In the genomic region with DNA sequence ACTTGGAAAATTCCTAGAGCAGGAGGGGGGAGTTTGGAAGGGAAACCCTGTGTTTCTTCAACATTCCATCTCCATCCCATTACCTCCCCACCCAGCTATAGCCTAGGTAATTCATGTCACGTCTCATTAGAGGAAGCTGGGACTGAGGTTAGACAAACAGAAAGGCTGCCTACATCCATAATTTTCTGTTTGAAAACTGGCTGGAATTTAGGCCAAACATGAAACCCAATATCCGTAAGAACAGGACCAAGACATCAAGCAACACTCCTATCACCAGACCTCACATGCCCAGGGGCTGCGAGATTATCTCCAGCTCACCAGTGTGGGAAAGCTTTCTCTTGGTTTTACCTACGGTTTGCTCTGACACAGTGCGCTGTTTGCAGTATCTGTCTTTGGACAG, we compare ENCODE assay signal across 21 cellular contexts.
DNase-seq lines count a peak whose midpoint lies in the region; TF ChIP-seq lines count a peak whose summit lies in the region.
"Had no signal": no experiment of that assay in that cellular context is flagged by ENCODE, and none has a peak within 500 bp of the region (broad histone marks: within the 10 kb centered on the region; RNA-seq: fewer than 3 reads in every experiment).

No MANE protein-coding gene starts in this region.

- no peaks in the 10 kb centered on the region for H3K9me3 ChIP-seq in AG04450 (ENCODE audit: control insufficient read depth, insufficient read depth, low read length)
- no peaks in the 10 kb centered on the region for H3K9me3 ChIP-seq in CD4-positive, alpha-beta memory T cell (ENCODE audit: control insufficient read depth in 1 of 2, low read length in 2 of 2)

- POLR2A ChIA-PET in AG04450 (lab: Yijun Ruan, JAX): no interaction called here
- POLR2A ChIA-PET in CD4-positive, alpha-beta memory T cell (lab: Charles Lee; ENCODE audit: partially characterized antibody): no interaction called here

- no peaks in the 10 kb centered on the region for H3K36me3 ChIP-seq in CD4-positive, alpha-beta memory T cell (ENCODE audit: insufficient read depth, low read length)

- H3K27me3 ChIP-seq in AG04450 (ENCODE audit: control insufficient read depth, insufficient read depth, low read length): no peaks in the 10 kb centered on the region
- no peaks in the 10 kb centered on the region for H3K27me3 ChIP-seq in CD4-positive, alpha-beta memory T cell (ENCODE audit: insufficient read depth, low read length)
- H3K27me3 ChIP-seq: BLaER1 treated with 17β-estradiol and CSF1 and Interleukin-3, amounts not matched to agents 10 nM and 100 nM had no signal

- H3K27ac Mint-ChIP-seq in nephron progenitor cell: peak overlapping the region; percentile 98
- no peak overlapping the region for H3K27ac Mint-ChIP-seq in CD4-positive, alpha-beta memory T cell
- H3K27ac Mint-ChIP-seq: B cell; CD8-positive, alpha-beta memory T cell; GM23338 had no signal

- peaks cover 21% of the 10 kb centered on the region for H3K4me1 ChIP-seq in CD4-positive, alpha-beta memory T cell (ENCODE audit: insufficient read depth, low read length)
- H3K4me1 ChIP-seq: A549 had no signal

- H3K36me3 Mint-ChIP-seq in nephron progenitor cell (ENCODE audit: low read depth): peaks cover 18% of the 10 kb centered on the region
- H3K36me3 Mint-ChIP-seq in CD4-positive, alpha-beta memory T cell: peaks cover 3 to 7% of the 10 kb centered on the region in 2 donors

- peak overlapping the region; percentile 56 for H3K4me3 Mint-ChIP-seq in nephron progenitor cell
- no peak overlapping the region for H3K4me3 Mint-ChIP-seq in CD4-positive, alpha-beta memory T cell
- H3K4me3 Mint-ChIP-seq: B cell; CD8-positive, alpha-beta memory T cell; GM23338 had no signal

- no peak for DNase-seq in AG04450 (ENCODE audit: low read depth, low spot score)
- peak; percentile 41 for DNase-seq in NCI-H69 (lab: John Stamatoyannopoulos, UW)
- DNase-seq in left kidney (ENCODE audit: low read depth, low spot score): peak; percentile 72
- DNase-seq in nephron progenitor cell: no peak
- DNase-seq in CD4-positive, alpha-beta memory T cell: no peak
- DNase-seq in stimulated activated CD4-positive, alpha-beta T cell treated with anti-CD3 and anti-CD28 coated beads, Interleukin-2, amount 100 ng/mL, for 48 hours: no peak
- no peak for DNase-seq in AG08395 (ENCODE audit: low spot score)
- DNase-seq in RKO (ENCODE audit: low spot score): no peak
- DNase-seq: CD8-positive, alpha-beta memory T cell; COR-L47; DMS 273 treated with DMSO at 0.1 percent for 48 hours; DMS53; DND-41; GDM1; HCEC 1CT had no signal

- TF ChIP-seq CTCF in AG04450 (IDR thresholded peaks at IDR 0.05; ENCODE audit: low read depth, low read length): no peak
- no peak for TF ChIP-seq CTCF in nephron progenitor cell (IDR thresholded peaks at IDR 0.05)

- H3K4me1 Mint-ChIP-seq in nephron progenitor cell: peaks cover 84% of the 10 kb centered on the region
- H3K4me1 Mint-ChIP-seq in CD4-positive, alpha-beta memory T cell: peaks cover 22 to 45% (median 33%) of the 10 kb centered on the region in 4 donors

- peaks cover 14% of the 10 kb centered on the region for H3K9me3 Mint-ChIP-seq in nephron progenitor cell
- H3K9me3 Mint-ChIP-seq in CD4-positive, alpha-beta memory T cell: peaks cover 3 to 14% (median 8%) of the 10 kb centered on the region in 8 donors
- H3K9me3 Mint-ChIP-seq: GM23338 had no signal

- intact Hi-C loops in CD4-positive, alpha-beta memory T cell (cut with micrococcal nuclease): no loop called here

- H3K4me3 ChIP-seq in AG04450 (ENCODE audit: low read depth, low read length): no peak overlapping the region
- no peak overlapping the region for H3K4me3 ChIP-seq in CD4-positive, alpha-beta memory T cell (ENCODE audit: low read length in 2 of 2)
- H3K4me3 ChIP-seq: A549; BLaER1 treated with 17β-estradiol and CSF1 and Interleukin-3, amounts not matched to agents 10 nM and 100 nM; GM23338 had no signal

- H3K27ac ChIP-seq in AG04450 (ENCODE audit: low read depth, low read length): peak overlapping the region; percentile 11
- H3K27ac ChIP-seq in CD4-positive, alpha-beta memory T cell (ENCODE audit: low read depth, low read length): no peak overlapping the region
- H3K27ac ChIP-seq: 22Rv1; A549; BLaER1 treated with 17β-estradiol and CSF1 and Interleukin-3, amounts not matched to agents 10 nM and 100 nM; HL-60 had no signal

- peaks cover 14% of the 10 kb centered on the region for H3K27me3 Mint-ChIP-seq in nephron progenitor cell (ENCODE audit: low read depth, poor library complexity)
- H3K27me3 Mint-ChIP-seq in CD4-positive, alpha-beta memory T cell: peaks cover 4 to 7% of the 10 kb centered on the region in 2 donors

- CTCF ChIA-PET in AG04450 (lab: Charles Lee): no interaction called here
- CTCF ChIA-PET in CD4-positive, alpha-beta memory T cell (lab: Charles Lee; ENCODE audit: partially characterized antibody): no interaction called here

Comparison
In these comparisons a context has a peak if more than half of its experiments do, and no peak if none do; other contexts are left out.
1. DNase-seq: peak in NCI-H69 (single experiment) and left kidney (single experiment); none in AG04450 (single experiment), nephron progenitor cell (single experiment), CD4-positive, alpha-beta memory T cell (0 of 5), stimulated activated CD4-positive, alpha-beta T cell treated with anti-CD3 and anti-CD28 coated beads, Interleukin-2, amount 100 ng/mL, for 48 hours (0 of 2), AG08395 (single experiment) and RKO (single experiment).